In genomic region chr3:2921903-2922302, GRCh38 we compare ENCODE assay signal across 8 cellular contexts.
A peak's percentile ranks its signal among the peaks of the same experiment; 100 is the strongest.
DNase-seq lines count a peak whose midpoint lies in the region; ATAC-seq and TF ChIP-seq lines count a peak whose summit lies in the region.

No MANE protein-coding gene starts in this region.

- H3K27ac Mint-ChIP-seq in brain (no peak overlapping the region), nephron progenitor cell (no peak overlapping the region)
- H3K27ac Mint-ChIP-seq in activated CD4-positive, alpha-beta memory T cell treated with anti-CD3 and anti-CD28 coated beads for 36 hours = no peak overlapping the region

- H3K36me3 Mint-ChIP-seq in brain = peaks cover 11% of the 10 kb centered on the region
- peaks cover 5% of the 10 kb centered on the region for H3K36me3 Mint-ChIP-seq in nephron progenitor cell (ENCODE audit: low read depth)
- no peaks in the 10 kb centered on the region for H3K36me3 Mint-ChIP-seq in activated CD4-positive, alpha-beta memory T cell treated with anti-CD3 and anti-CD28 coated beads for 36 hours

- H3K9me3 Mint-ChIP-seq in brain (peaks cover 4 to 61% (median 12%) of the 10 kb centered on the region in 5 experiments), nephron progenitor cell (peaks cover 19% of the 10 kb centered on the region)
- H3K9me3 Mint-ChIP-seq in activated CD4-positive, alpha-beta memory T cell treated with anti-CD3 and anti-CD28 coated beads for 36 hours = peaks cover 4% of the 10 kb centered on the region

- POLR2A ChIA-PET in activated CD4-positive, alpha-beta memory T cell treated with anti-CD3 and anti-CD28 coated beads for 36 hours (lab: Charles Lee) = no interaction called here

- H3K27me3 Mint-ChIP-seq in brain (no peaks in the 10 kb centered on the region), nephron progenitor cell (ENCODE audit: low read depth, poor library complexity) (peaks cover 7% of the 10 kb centered on the region)
- no peaks in the 10 kb centered on the region for H3K27me3 Mint-ChIP-seq in activated CD4-positive, alpha-beta memory T cell treated with anti-CD3 and anti-CD28 coated beads for 36 hours

- peak; percentile 57 for ATAC-seq in HG02610 (IDR thresholded peaks at IDR 0.05; ENCODE audit: unreplicated experiment)

- H3K4me1 Mint-ChIP-seq in brain = no peaks in the 10 kb centered on the region
- H3K4me1 Mint-ChIP-seq in nephron progenitor cell = no peaks in the 10 kb centered on the region
- no peaks in the 10 kb centered on the region for H3K4me1 Mint-ChIP-seq in activated CD4-positive, alpha-beta memory T cell treated with anti-CD3 and anti-CD28 coated beads for 36 hours (ENCODE audit: low read depth)

- intact Hi-C loops in activated CD4-positive, alpha-beta memory T cell treated with anti-CD3 and anti-CD28 coated beads for 36 hours (cut with micrococcal nuclease) = loop anchor here (2.0 to 5.0 kb wide), 2 partner anchors 157 to 250 kb away; no protein-coding TSS in a partner anchor

- CTCF ChIA-PET in activated CD4-positive, alpha-beta memory T cell treated with anti-CD3 and anti-CD28 coated beads for 36 hours (lab: Charles Lee) = interaction anchor here (0.6 to 1.2 kb wide), 7 partner anchors 13 to 1840 kb away, joined by 3 to 4 read pairs (median 3); no protein-coding TSS in a partner anchor

- DNase-seq in NCI-H2107 treated with DMSO at 0.1 percent for 48 hours (lab: John Stamatoyannopoulos, UW; ENCODE audit: unreplicated experiment) = peak; percentile 2
- DNase-seq in NCI-H2107 (lab: John Stamatoyannopoulos, UW) = no peak
- peak; percentile 5 to 67 (median 8) for DNase-seq in NCI-H1417 (lab: John Stamatoyannopoulos, UW)
- no peak for DNase-seq in nephron progenitor cell
- DNase-seq in middle frontal gyrus (ENCODE audit: extremely low spot score, low spot score) = no peak
- no peak for DNase-seq in activated CD4-positive, alpha-beta memory T cell treated with anti-CD3 and anti-CD28 coated beads for 36 hours

- H3K4me3 Mint-ChIP-seq in brain = no peak overlapping the region
- no peak overlapping the region for H3K4me3 Mint-ChIP-seq in nephron progenitor cell
- no peak overlapping the region for H3K4me3 Mint-ChIP-seq in activated CD4-positive, alpha-beta memory T cell treated with anti-CD3 and anti-CD28 coated beads for 36 hours

- peak; percentile 67 to 76 for TF ChIP-seq CTCF in brain (conservative IDR thresholded peaks at IDR 0.05)
- TF ChIP-seq CTCF in nephron progenitor cell (IDR thresholded peaks at IDR 0.05) = peak; percentile 42

Comparison
In these comparisons a context has a peak if more than half of its experiments do, and no peak if none do; other contexts are left out.
1. DNase-seq: peak in NCI-H2107 treated with DMSO at 0.1 percent for 48 hours (single experiment) and NCI-H1417 (3 of 3); none in NCI-H2107 (single experiment), nephron progenitor cell (single experiment), middle frontal gyrus (single experiment) and activated CD4-positive, alpha-beta memory T cell treated with anti-CD3 and anti-CD28 coated beads for 36 hours (single experiment).